1 cellular context compared by ENCODE assay signal in genomic region chr14:95254356-95254755, GRCh38.
TF ChIP-seq lines count a peak whose summit lies in the region.

No MANE protein-coding gene starts in this region.

TF ChIP-seq in GM23338, 12 proteins besides CTCF, POLR2A, EP300 and RAD21 (continued from another document):
- TF ChIP-seq REST (IDR thresholded peaks at IDR 0.05; ENCODE audit: unreplicated experiment) (no peak), ZNF114 (CRISPR knock-in tag; IDR thresholded peaks at IDR 0.05) (no peak), POLR2AphosphoS5 (IDR thresholded peaks at IDR 0.05; ENCODE audit: low read depth) (no peak), ZNF462 (CRISPR knock-in tag; IDR thresholded peaks at IDR 0.05) (no peak)
TF ChIP-seq in GM23338: peak in this region for 0.
